In the genomic region with DNA sequence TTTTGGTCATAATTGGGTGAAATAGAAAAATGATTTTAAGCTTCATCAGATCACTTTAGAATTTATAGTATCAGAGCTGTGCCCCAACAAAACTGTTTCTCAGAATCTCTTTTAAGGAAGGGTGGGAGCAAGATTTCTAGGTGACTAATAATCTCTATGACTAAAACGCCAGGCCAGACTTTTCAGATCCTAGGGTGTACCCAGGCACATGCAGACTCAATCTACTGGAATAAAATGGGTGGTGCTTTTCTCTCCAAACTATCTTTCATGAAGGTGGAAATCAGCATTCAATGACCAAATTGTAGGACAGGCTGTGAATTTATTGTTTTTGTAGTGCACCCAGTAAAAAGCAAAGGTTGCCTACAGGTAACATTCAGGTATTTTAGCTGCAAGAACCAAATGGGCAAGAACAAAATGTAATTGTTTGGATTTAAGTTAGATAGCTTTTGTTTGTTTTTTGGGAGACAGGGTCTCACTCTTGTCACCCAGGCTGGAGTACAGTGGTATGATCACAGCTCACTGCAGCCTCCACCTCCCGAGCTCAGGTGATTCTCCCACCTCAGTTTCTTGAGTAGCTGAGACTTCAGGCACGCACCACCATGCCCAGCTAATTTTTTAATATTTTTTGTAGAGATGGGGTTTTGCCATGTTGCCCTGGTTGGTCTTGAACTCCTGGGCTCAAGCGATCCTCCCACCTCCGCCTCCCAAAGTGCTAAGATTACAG, we compare ENCODE assay signal across 8 cellular contexts. TPM values are rescaled to one million over a fixed set of nuclear protein-coding genes. Genes with fewer than 3 reads are reported as not detected.
DNase-seq lines count a peak whose midpoint lies in the region; ATAC-seq and TF ChIP-seq lines count a peak whose summit lies in the region.

No MANE protein-coding gene starts in this region.

- peak overlapping the region; percentile 34 for H3K9ac ChIP-seq in endocrine pancreas (ENCODE audit: control insufficient read depth, insufficient read depth, low read length)

- no peak for TF ChIP-seq POLR2A in ovary (IDR thresholded peaks at IDR 0.05)

- CTCF ChIA-PET in Panc1 (lab: Charles Lee): no interaction called here

- in situ Hi-C loops in Panc1 (cut with HindIII; ENCODE audit: low pct_unique_long_range_greater_than_20kb, low sequenced_read_pairs): no loop called here

- H3K27ac ChIP-seq in Panc1 (ENCODE audit: low read length) (peak overlapping the region; percentile 97), ovary (peak overlapping the region; percentile 96 to 99)

- no TSS peak for BruUV-seq in Panc1 (replicated peaks; lab: Mats Ljungman, UMichigan)

- 57 to 58% (median 58%) methylated on average over 5 of the region's 5 CpGs for WGBS in ovary, 3 donors

- POLR2A ChIA-PET in Panc1 (lab: Charles Lee): interaction anchor here (0.6 kb wide), 2 partner anchors 15 to 1110 kb away, joined by 3 read pairs; no protein-coding TSS in a partner anchor

- no peaks in the 10 kb centered on the region for H3K27me3 ChIP-seq in Panc1 (ENCODE audit: control insufficient read depth, insufficient read depth, low read length)
- H3K27me3 ChIP-seq in endocrine pancreas (ENCODE audit: control insufficient read depth, insufficient read depth, low read length): no peaks in the 10 kb centered on the region
- H3K27me3 ChIP-seq in ovary: no peaks in the 10 kb centered on the region

- H3K4me1 ChIP-seq in Panc1 (ENCODE audit: control insufficient read depth, insufficient read depth, low read length) (peaks cover 29% of the 10 kb centered on the region), endocrine pancreas (ENCODE audit: control insufficient read depth, insufficient read depth, low read length) (peaks cover 4% of the 10 kb centered on the region), ovary (ENCODE audit: insufficient read depth) (peaks cover 11% of the 10 kb centered on the region)

- TF ChIP-seq CTCF in Panc1 (IDR thresholded peaks at IDR 0.05) (no peak), ovary (IDR thresholded peaks at IDR 0.05) (no peak)

- peak; percentile 51 for DNase-seq in EL
- no peak for DNase-seq in Panc1 (ENCODE audit: low read depth, low spot score)
- DNase-seq in ovary: no peak
- no peak for DNase-seq in NCI-H774 (lab: John Stamatoyannopoulos, UW)
- DNase-seq in mesenteric fat pad (ENCODE audit: low spot score): no peak
- DNase-seq in central memory CD4-positive, alpha-beta T cell: no peak

- no peak for TF ChIP-seq EP300 in ovary (IDR thresholded peaks at IDR 0.05)

- H3K9me3 ChIP-seq in Panc1 (ENCODE audit: control insufficient read depth, insufficient read depth, low read depth, low read length) (no peaks in the 10 kb centered on the region), endocrine pancreas (ENCODE audit: control insufficient read depth, low read length) (peaks cover 2% of the 10 kb centered on the region), ovary (no peaks in the 10 kb centered on the region)

- intact Hi-C loops in Panc1 (cut with micrococcal nuclease; ENCODE audit: unreplicated experiment): no loop called here
- intact Hi-C loops in ovary (cut with DNase I): no loop called here

- H3K36me3 ChIP-seq in Panc1 (ENCODE audit: control insufficient read depth, insufficient read depth, low read length) (peaks cover 6% of the 10 kb centered on the region; the same call in 1 of the 2 replicates), endocrine pancreas (ENCODE audit: control insufficient read depth, insufficient read depth, low read length) (peaks cover 11% of the 10 kb centered on the region), ovary (no peaks in the 10 kb centered on the region)

- H3K4me3 ChIP-seq in Panc1 (ENCODE audit: low read depth in 2 of 2, low read length in 2 of 2) (peak overlapping the region; percentile 89 to 98), endocrine pancreas (ENCODE audit: control insufficient read depth, insufficient read depth, low read length) (peak overlapping the region; percentile 99), ovary (peak overlapping the region; percentile 66)

- no peak for ATAC-seq in Panc1
- ATAC-seq in GM18867 (IDR thresholded peaks at IDR 0.05; ENCODE audit: unreplicated experiment): no peak

RNA-seq across cellular contexts. Expression of gene PPP2R5C, which starts 49.5 kb away (rescaled TPM):
- total RNA-seq in Panc1 (2021; ENCODE audit: unreplicated experiment) (80.3 TPM), ovary (100 to 1,000 TPM in 4 of 7 donors, 10 to 100 TPM in 3; 63.1 to 136 (median 111) TPM), mesenteric fat pad (124 TPM)
- 35.3 TPM for polyA plus RNA-seq in Panc1 (2012; ENCODE audit: insufficient read length)
- polyA plus RNA-seq in ovary: 10 to 100 TPM; 52.8 to 95.3 TPM
